ENCODE assay signal across 8 cellular contexts in genomic region chr13:32309812-32310706, GRCh38. TPM values are rescaled to one million over a fixed set of nuclear protein-coding genes. Genes with fewer than 3 reads are reported as not detected.
DNase-seq lines count a peak whose midpoint lies in the region; ATAC-seq and TF ChIP-seq lines count a peak whose summit lies in the region.

No MANE protein-coding gene starts in this region.

- H3K4me1 ChIP-seq in HAP-1 (peaks cover 12% of the 10 kb centered on the region), heart right ventricle (peaks cover 0 to 23% (median 9%) of the 10 kb centered on the region in 9 donors), rectal smooth muscle tissue (ENCODE audit: control insufficient read depth, insufficient read depth, low read length) (peaks cover 4% of the 10 kb centered on the region)

- CTCF ChIA-PET in activated CD8-positive, alpha-beta T cell treated with anti-CD3 and anti-CD28 coated beads for 36 hours (lab: Charles Lee) = interaction anchor here (1.0 to 2.6 kb wide), 4 partner anchors 10 to 400 kb away, joined by 3 to 13 read pairs (median 4); no protein-coding TSS in a partner anchor

- H3K4me3 ChIP-seq in HAP-1 = no peak overlapping the region
- peak overlapping the region in 7 of 10 donors; percentile 9 to 39 (median 33) for H3K4me3 ChIP-seq in heart right ventricle
- H3K4me3 ChIP-seq in rectal smooth muscle tissue (ENCODE audit: low read length) = peak overlapping the region; percentile 40

- no peak overlapping the region for H3K9ac ChIP-seq in rectal smooth muscle tissue (ENCODE audit: low read length)

- no peak overlapping the region for H3K27ac Mint-ChIP-seq in activated CD8-positive, alpha-beta T cell treated with anti-CD3 and anti-CD28 coated beads for 36 hours

- peak; percentile 68 for ATAC-seq in Right ventricle myocardium inferior
- ATAC-seq in activated CD8-positive, alpha-beta T cell treated with anti-CD3 and anti-CD28 coated beads for 36 hours = peak; percentile 40
- peak; percentile 66 to 84 (median 75) for ATAC-seq in heart right ventricle

- H3K4me1 Mint-ChIP-seq in activated CD8-positive, alpha-beta T cell treated with anti-CD3 and anti-CD28 coated beads for 36 hours (ENCODE audit: low read depth) = peaks cover 19% of the 10 kb centered on the region

- H3K36me3 ChIP-seq in HAP-1 (replicated peaks) = 0 out of 2 replicates have a peak, but pooled peaks cover 2% of the 10 kb centered on the region
- no peaks in the 10 kb centered on the region for H3K36me3 ChIP-seq in heart right ventricle
- H3K36me3 ChIP-seq in rectal smooth muscle tissue (ENCODE audit: control insufficient read depth, insufficient read depth, low read length) = no peaks in the 10 kb centered on the region

- POLR2A ChIA-PET in activated CD8-positive, alpha-beta T cell treated with anti-CD3 and anti-CD28 coated beads for 36 hours (lab: Charles Lee) = no interaction called here

- 36 to 45% methylated on average over 19 of the region's 19 CpGs for WGBS in heart right ventricle, 2 donors

- no peaks in the 10 kb centered on the region for H3K27me3 Mint-ChIP-seq in activated CD8-positive, alpha-beta T cell treated with anti-CD3 and anti-CD28 coated beads for 36 hours

- H3K27me3 ChIP-seq in HAP-1 (ENCODE audit: low read depth) (no peaks in the 10 kb centered on the region), heart right ventricle (no peaks in the 10 kb centered on the region), rectal smooth muscle tissue (ENCODE audit: control insufficient read depth, insufficient read depth, low read length) (no peaks in the 10 kb centered on the region)

- intact Hi-C loops in Right ventricle myocardium inferior (cut with DNase I) (loop anchor here (1.0 to 10.0 kb wide), 5 partner anchors 63 to 485 kb away; partner anchors contain the start of gene N4BP2L1), cardiac septum (cut with DNase I) (loop anchor here (1.0 to 5.0 kb wide), 4 partner anchors 64 to 483 kb away; no protein-coding TSS in a partner anchor), heart right ventricle (cut with DNase I) (loop anchor here (1.0 to 10.0 kb wide), 12 partner anchors 63 to 485 kb away; no protein-coding TSS in a partner anchor)
- intact Hi-C loops in activated CD8-positive, alpha-beta T cell treated with anti-CD3 and anti-CD28 coated beads for 36 hours (cut with micrococcal nuclease) = loop anchor here (2.0 to 5.0 kb wide), 2 partner anchors 43 to 399 kb away; no protein-coding TSS in a partner anchor

- no peaks in the 10 kb centered on the region for H3K36me3 Mint-ChIP-seq in activated CD8-positive, alpha-beta T cell treated with anti-CD3 and anti-CD28 coated beads for 36 hours (ENCODE audit: low read depth)

- in situ Hi-C loops in HAP-1 (cut with MboI; ENCODE audit: low sequenced_read_pairs) = loop anchor here (5.0 to 10.0 kb wide), 2 partner anchors 288 to 405 kb away; no protein-coding TSS in a partner anchor

- H3K4me3 Mint-ChIP-seq in activated CD8-positive, alpha-beta T cell treated with anti-CD3 and anti-CD28 coated beads for 36 hours = no peak overlapping the region

- peak; percentile 61 for TF ChIP-seq CTCF in activated CD8-positive, alpha-beta T cell treated with anti-CD3 and anti-CD28 coated beads for 36 hours (IDR thresholded peaks at IDR 0.05)
- TF ChIP-seq CTCF in heart right ventricle (IDR thresholded peaks at IDR 0.05) = peak; percentile 65 to 85 (median 76)

- H3K27ac ChIP-seq in heart right ventricle (peak overlapping the region in 3 of 10 donors; percentile 17 to 42 (median 23)), rectal smooth muscle tissue (ENCODE audit: low read depth, low read length) (peak overlapping the region; percentile 41)

- H3K9me3 ChIP-seq in HAP-1 (no peaks in the 10 kb centered on the region), heart right ventricle (peaks cover 0 to 7% (median 0%) of the 10 kb centered on the region in 11 donors)

- H3K9me3 Mint-ChIP-seq in activated CD8-positive, alpha-beta T cell treated with anti-CD3 and anti-CD28 coated beads for 36 hours = no peaks in the 10 kb centered on the region

- DNase-seq in Right ventricle myocardium inferior (ENCODE audit: missing footprints) (no peak), cardiac septum (ENCODE audit: low spot score) (no peak), HAP-1 (ENCODE audit: low spot score in 2 of 2) (peak; percentile 32 to 72), NCI-H2107 (lab: John Stamatoyannopoulos, UW) (peak; percentile 1), heart right ventricle (peak in 1 of 2 donors; percentile 13)
- DNase-seq in activated CD8-positive, alpha-beta T cell treated with anti-CD3 and anti-CD28 coated beads for 36 hours = peak; percentile 25
- DNase-seq in stimulated activated CD4-positive, alpha-beta T cell treated with anti-CD3 and anti-CD28 coated beads, Interleukin-12 subunit alpha, Interleukin-12 subunit beta, amount 100 ng/mL, for 4 hours = no peak

RNA-seq across cellular contexts. Expression of gene ZAR1L, which starts 5.1 kb away (rescaled TPM):
- not detected for total RNA-seq in Right ventricle myocardium inferior
- not detected for total RNA-seq in cardiac septum
- total RNA-seq in activated CD8-positive, alpha-beta T cell treated with anti-CD3 and anti-CD28 coated beads for 36 hours = not detected
- total RNA-seq in heart right ventricle = not detected
- not detected for polyA plus RNA-seq in heart right ventricle

RNA-seq across cellular contexts. Expression of gene BRCA2, which starts 5.2 kb away (rescaled TPM):
- total RNA-seq in Right ventricle myocardium inferior (0.87 TPM), cardiac septum (1.3 TPM), heart right ventricle (1 to 10 TPM in 2 of 10 donors, under 1 TPM in 8; 0.12 to 2.3 (median 0.47) TPM)
- 10 to 100 TPM; 24.9 to 27.2 TPM for total RNA-seq in activated CD8-positive, alpha-beta T cell treated with anti-CD3 and anti-CD28 coated beads for 36 hours
- under 1 TPM; 0.04 to 0.07 TPM for polyA plus RNA-seq in heart right ventricle

Comparison
In these comparisons a context has a peak if more than half of its experiments do, and no peak if none do; other contexts are left out.
1. DNase-seq: peak in HAP-1 (2 of 2), NCI-H2107 (single experiment) and activated CD8-positive, alpha-beta T cell treated with anti-CD3 and anti-CD28 coated beads for 36 hours (single experiment); none in Right ventricle myocardium inferior (single experiment), cardiac septum (single experiment) and stimulated activated CD4-positive, alpha-beta T cell treated with anti-CD3 and anti-CD28 coated beads, Interleukin-12 subunit alpha, Interleukin-12 subunit beta, amount 100 ng/mL, for 4 hours (single experiment).
2. RNA of gene BRCA2, which starts 5.2 kb away (total RNA-seq): 24.9 to 27.2 TPM in activated CD8-positive, alpha-beta T cell treated with anti-CD3 and anti-CD28 coated beads for 36 hours; 1.3 TPM in cardiac septum (single experiment), 0.87 TPM in Right ventricle myocardium inferior (single experiment) and 0.12 to 2.3 TPM in heart right ventricle; every median in the first group is over 4 times any median in the second.
3. Peak in every context shown above with its lines, with median percentiles within 50 percentile points of each other: ATAC-seq.